26 cellular contexts compared by ENCODE assay signal in genomic region chr9:135174981-135175380, GRCh38.
"Had no signal": no experiment of that assay in that cellular context is flagged by ENCODE, and none has a peak within 500 bp of the region (broad histone marks: within the 10 kb centered on the region; RNA-seq: fewer than 3 reads in every experiment).

No MANE protein-coding gene starts in this region.

- H3K4me1 ChIP-seq: stomach, suprapubic skin, testis, thyroid gland, tibial artery, tibial nerve, transverse colon, upper lobe of left lung, upper lobe of right lung, uterus, vagina had no signal

- H3K36me3 ChIP-seq: stomach, suprapubic skin, thoracic aorta, thyroid gland, tibial artery, tibial nerve, transverse colon, upper lobe of left lung, upper lobe of right lung, uterus, vagina had no signal

- ATAC-seq: stimulated activated effector memory CD8-positive, alpha-beta T cell treated with anti-CD3 and anti-CD28 coated beads, Interleukin-12 subunit alpha, Interleukin-12 subunit beta, amount 100 ng/mL, for 72 hours; stimulated activated memory B cell treated with anti-CD40 and anti-IgM and Interleukin-4, amounts not matched to agents 10 μg/mL and 1 μg/mL and 100 μg/mL, for 72 hours; stimulated activated naive B cell treated with anti-CD40 and anti-IgM and Interleukin-4, amounts not matched to agents 10 μg/mL and 1 μg/mL and 100 μg/mL, for 72 hours; stimulated activated naive CD8-positive, alpha-beta T cell treated with anti-CD3 and anti-CD28 coated beads, Interleukin-15, amount 100 ng/mL, for 72 hours; stimulated activated naive CD8-positive, alpha-beta T cell treated with anti-CD3 and anti-CD28 coated beads, Interleukin-15, Interleukin-2, amounts not matched to agents 100 U/mL and 50 U/mL, for 24 hours; upper lobe of right lung had no signal

- DNase-seq: stimulated activated CD4-positive, alpha-beta T cell treated with anti-CD3 and anti-CD28 coated beads, Interleukin-2, amount 100 ng/mL, for 48 hours; stimulated activated CD4-positive, alpha-beta T cell treated with anti-CD3 and anti-CD28 coated beads, Interleukin-4, amount 100 ng/mL, for 1 hour; stimulated activated CD4-positive, alpha-beta T cell treated with anti-CD3 and anti-CD28 coated beads, Interleukin-4, amount 100 ng/mL, for 24 hours; stimulated activated CD4-positive, alpha-beta T cell treated with anti-CD3 and anti-CD28 coated beads, Interleukin-4, amount 100 ng/mL, for 4 hours; stimulated activated CD8-positive, alpha-beta memory T cell treated with anti-CD3 and anti-CD28 coated beads, Interleukin-4, amount 100 ng/mL, for 48 hours; stimulated activated naive B cell treated with anti-CD40 and anti-IgM and Interleukin-4, amounts not matched to agents 10 μg/mL and 1 μg/mL and 100 μg/mL, for 72 hours; stimulated activated naive CD4-positive, alpha-beta T cell; stimulated activated naive CD4-positive, alpha-beta T cell treated with Interleukin-2 at 50 U/mL for 16 hours; stimulated activated naive CD8-positive, alpha-beta T cell treated with anti-CD3 and anti-CD28 coated beads, Interleukin-15, amount 100 ng/mL, for 72 hours; stimulated activated naive CD8-positive, alpha-beta T cell treated with anti-CD3 and anti-CD28 coated beads, Interleukin-15, Interleukin-2, amounts not matched to agents 100 U/mL and 50 U/mL, for 24 hours; stomach; substantia nigra; testis; thyroid gland; tibial artery; transverse colon; trophoblast cell; upper lobe of left lung; upper lobe of right lung; uterus had no signal

- H3K27me3 ChIP-seq: testis, thyroid gland, transverse colon, upper lobe of left lung, uterus, vagina had no signal

- H3K4me3 ChIP-seq: stomach, suprapubic skin, testis, thoracic aorta, thyroid gland, tibial artery, tibial nerve, transverse colon, upper lobe of left lung, upper lobe of right lung, uterus, vagina had no signal

- H3K27ac ChIP-seq: stomach, suprapubic skin, testis, thoracic aorta, thyroid gland, tibial artery, tibial nerve, transverse colon, upper lobe of left lung, upper lobe of right lung, uterus, vagina had no signal

- H3K9me3 ChIP-seq: stomach, suprapubic skin, testis, thoracic aorta, thyroid gland, tibial artery, tibial nerve, transverse colon, upper lobe of left lung, upper lobe of right lung, uterus, vagina had no signal
